Comparison of ENCODE assay signal across 1 cellular context in genomic region chr12:68808388-68809189, GRCh38.
TF ChIP-seq lines count a peak whose summit lies in the region.

No MANE protein-coding gene starts in this region.

TF ChIP-seq in HEK293, 187 proteins besides CTCF, POLR2A, EP300 and RAD21 (continued from another document and continues in another):
- TF ChIP-seq ZNF280C (tag by site-specific recombination; IDR thresholded peaks at IDR 0.05), result no peak
- TF ChIP-seq PRDM1 (tag by site-specific recombination; IDR thresholded peaks at IDR 0.05), result 0 out of 2 replicates have a peak, but pooled peaks have one; percentile 49
- peak; percentile 48; the same call in 1 of the 2 replicates for TF ChIP-seq YY1 (tag by site-specific recombination; IDR thresholded peaks at IDR 0.05)
- TF ChIP-seq GLI2 (tag by site-specific recombination; IDR thresholded peaks at IDR 0.05; ENCODE audit: borderline replicate concordance, low read depth), result peak; percentile 71; the same call in 1 of the 2 replicates
- TF ChIP-seq ZNF843 (tag by site-specific recombination; IDR thresholded peaks at IDR 0.05), result peak; percentile 96
- peak; percentile 53; the same call in 1 of the 2 replicates for TF ChIP-seq ZNF10 (tag by site-specific recombination; IDR thresholded peaks at IDR 0.05)
- peak; percentile 70 for TF ChIP-seq SP3 (tag by site-specific recombination; IDR thresholded peaks at IDR 0.05)
- no peak for TF ChIP-seq ZNF202 (tag by site-specific recombination; IDR thresholded peaks at IDR 0.05; ENCODE audit: borderline replicate concordance)
- peak; percentile 84; the same call in 1 of the 2 replicates for TF ChIP-seq ZBTB7A (tag by site-specific recombination; IDR thresholded peaks at IDR 0.05; ENCODE audit: low read depth)
- peak; percentile 67; the same call in 1 of the 2 replicates for TF ChIP-seq ZNF449 (tag by site-specific recombination; IDR thresholded peaks at IDR 0.05)
- no peak for TF ChIP-seq SETDB1 (IDR thresholded peaks at IDR 0.05; ENCODE audit: insufficient read length, low read length)
- TF ChIP-seq ZNF341 (tag by site-specific recombination; IDR thresholded peaks at IDR 0.05; ENCODE audit: low read depth), result peak; percentile 29
- peak; percentile 4; the same call in 1 of the 2 replicates for TF ChIP-seq ZBTB20 (tag by site-specific recombination; IDR thresholded peaks at IDR 0.05)
- TF ChIP-seq SCRT1 (tag by site-specific recombination; IDR thresholded peaks at IDR 0.05; ENCODE audit: borderline replicate concordance), result peak; percentile 83
- 0 out of 2 replicates have a peak, but pooled peaks have one; percentile 75 for TF ChIP-seq ZNF785 (tag by site-specific recombination; IDR thresholded peaks at IDR 0.05)
- TF ChIP-seq HOXA7 (CRISPR knock-in tag; IDR thresholded peaks at IDR 0.05; ENCODE audit: borderline replicate concordance), result no peak
- TF ChIP-seq, protein P1, sequence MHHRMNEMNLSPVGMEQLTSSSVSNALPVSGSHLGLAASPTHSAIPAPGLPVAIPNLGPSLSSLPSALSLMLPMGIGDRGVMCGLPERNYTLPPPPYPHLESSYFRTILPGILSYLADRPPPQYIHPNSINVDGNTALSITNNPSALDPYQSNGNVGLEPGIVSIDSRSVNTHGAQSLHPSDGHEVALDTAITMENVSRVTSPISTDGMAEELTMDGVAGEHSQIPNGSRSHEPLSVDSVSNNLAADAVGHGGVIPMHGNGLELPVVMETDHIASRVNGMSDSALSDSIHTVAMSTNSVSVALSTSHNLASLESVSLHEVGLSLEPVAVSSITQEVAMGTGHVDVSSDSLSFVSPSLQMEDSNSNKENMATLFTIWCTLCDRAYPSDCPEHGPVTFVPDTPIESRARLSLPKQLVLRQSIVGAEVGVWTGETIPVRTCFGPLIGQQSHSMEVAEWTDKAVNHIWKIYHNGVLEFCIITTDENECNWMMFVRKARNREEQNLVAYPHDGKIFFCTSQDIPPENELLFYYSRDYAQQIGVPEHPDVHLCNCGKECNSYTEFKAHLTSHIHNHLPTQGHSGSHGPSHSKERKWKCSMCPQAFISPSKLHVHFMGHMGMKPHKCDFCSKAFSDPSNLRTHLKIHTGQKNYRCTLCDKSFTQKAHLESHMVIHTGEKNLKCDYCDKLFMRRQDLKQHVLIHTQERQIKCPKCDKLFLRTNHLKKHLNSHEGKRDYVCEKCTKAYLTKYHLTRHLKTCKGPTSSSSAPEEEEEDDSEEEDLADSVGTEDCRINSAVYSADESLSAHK (tag by site-specific recombination; IDR thresholded peaks at IDR 0.05), result peak; percentile 90
- peak; percentile 96; the same call in 1 of the 2 replicates for TF ChIP-seq BCL11A (tag by site-specific recombination; IDR thresholded peaks at IDR 0.05; ENCODE audit: low read depth)
- TF ChIP-seq, protein P2, sequence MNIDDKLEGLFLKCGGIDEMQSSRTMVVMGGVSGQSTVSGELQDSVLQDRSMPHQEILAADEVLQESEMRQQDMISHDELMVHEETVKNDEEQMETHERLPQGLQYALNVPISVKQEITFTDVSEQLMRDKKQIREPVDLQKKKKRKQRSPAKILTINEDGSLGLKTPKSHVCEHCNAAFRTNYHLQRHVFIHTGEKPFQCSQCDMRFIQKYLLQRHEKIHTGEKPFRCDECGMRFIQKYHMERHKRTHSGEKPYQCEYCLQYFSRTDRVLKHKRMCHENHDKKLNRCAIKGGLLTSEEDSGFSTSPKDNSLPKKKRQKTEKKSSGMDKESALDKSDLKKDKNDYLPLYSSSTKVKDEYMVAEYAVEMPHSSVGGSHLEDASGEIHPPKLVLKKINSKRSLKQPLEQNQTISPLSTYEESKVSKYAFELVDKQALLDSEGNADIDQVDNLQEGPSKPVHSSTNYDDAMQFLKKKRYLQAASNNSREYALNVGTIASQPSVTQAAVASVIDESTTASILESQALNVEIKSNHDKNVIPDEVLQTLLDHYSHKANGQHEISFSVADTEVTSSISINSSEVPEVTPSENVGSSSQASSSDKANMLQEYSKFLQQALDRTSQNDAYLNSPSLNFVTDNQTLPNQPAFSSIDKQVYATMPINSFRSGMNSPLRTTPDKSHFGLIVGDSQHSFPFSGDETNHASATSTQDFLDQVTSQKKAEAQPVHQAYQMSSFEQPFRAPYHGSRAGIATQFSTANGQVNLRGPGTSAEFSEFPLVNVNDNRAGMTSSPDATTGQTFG (tag by site-specific recombination; IDR thresholded peaks at IDR 0.05; ENCODE audit: borderline replicate concordance), result no peak
- peak; percentile 79; the same call in 1 of the 2 replicates for TF ChIP-seq ZBTB21 (tag by site-specific recombination; IDR thresholded peaks at IDR 0.05)
- TF ChIP-seq KLF10 (tag by site-specific recombination; IDR thresholded peaks at IDR 0.05), result peak; percentile 97
- TF ChIP-seq ZNF274 (IDR thresholded peaks at IDR 0.05; ENCODE audit: low read length), result no peak
- TF ChIP-seq ZNF274 (tag by site-specific recombination; IDR thresholded peaks at IDR 0.05; ENCODE audit: borderline replicate concordance), result no peak
- no peak for TF ChIP-seq ZNF707 (tag by site-specific recombination; IDR thresholded peaks at IDR 0.05)
- TF ChIP-seq ZNF639 (tag by site-specific recombination; IDR thresholded peaks at IDR 0.05), result peak; percentile 95
- TF ChIP-seq PATZ1 (tag by site-specific recombination; IDR thresholded peaks at IDR 0.05), result peak; percentile 96
- peak; percentile 15; the same call in 1 of the 2 replicates for TF ChIP-seq ZNF596 (tag by site-specific recombination; IDR thresholded peaks at IDR 0.05)
- peak; percentile 94 for TF ChIP-seq ZXDB (tag by site-specific recombination; IDR thresholded peaks at IDR 0.05)
- peak; percentile 70; the same call in 1 of the 2 replicates for TF ChIP-seq ZFP37 (tag by site-specific recombination; IDR thresholded peaks at IDR 0.05)
- no peak for TF ChIP-seq ZNF701 (tag by site-specific recombination; IDR thresholded peaks at IDR 0.05)
- TF ChIP-seq SALL2 (tag by site-specific recombination; IDR thresholded peaks at IDR 0.05; ENCODE audit: borderline replicate concordance), result no peak
- TF ChIP-seq KLF1 (tag by site-specific recombination; IDR thresholded peaks at IDR 0.05), result peak; percentile 74
- peak; percentile 85; the same call in 1 of the 2 replicates for TF ChIP-seq ZNF391 (tag by site-specific recombination; IDR thresholded peaks at IDR 0.05; ENCODE audit: borderline replicate concordance, low read depth)
- TF ChIP-seq AEBP2 (tag by site-specific recombination; IDR thresholded peaks at IDR 0.05; ENCODE audit: borderline replicate concordance), result peak; percentile 1; the same call in 1 of the 2 replicates
- TF ChIP-seq ZNF624 (tag by site-specific recombination; IDR thresholded peaks at IDR 0.05), result 0 out of 2 replicates have a peak, but pooled peaks have one; percentile 33
- peak; percentile 94 for TF ChIP-seq SP7 (tag by site-specific recombination; IDR thresholded peaks at IDR 0.05)
- peak; percentile 62; the same call in 1 of the 2 replicates for TF ChIP-seq ZBTB6 (tag by site-specific recombination; IDR thresholded peaks at IDR 0.05)
- peak; percentile 82 for TF ChIP-seq HOXD13 (CRISPR knock-in tag; IDR thresholded peaks at IDR 0.05; ENCODE audit: borderline replicate concordance)
- peak; percentile 62 for TF ChIP-seq ZNF792 (tag by site-specific recombination; IDR thresholded peaks at IDR 0.05)
- no peak for TF ChIP-seq ZNF174 (tag by site-specific recombination; IDR thresholded peaks at IDR 0.05)
- peak; percentile 71; the same call in 1 of the 2 replicates for TF ChIP-seq OVOL3 (tag by site-specific recombination; IDR thresholded peaks at IDR 0.05)
- peak; percentile 86 for TF ChIP-seq ZFHX2 (tag by site-specific recombination; conservative IDR thresholded peaks at IDR 0.05)
- TF ChIP-seq, protein P3, sequence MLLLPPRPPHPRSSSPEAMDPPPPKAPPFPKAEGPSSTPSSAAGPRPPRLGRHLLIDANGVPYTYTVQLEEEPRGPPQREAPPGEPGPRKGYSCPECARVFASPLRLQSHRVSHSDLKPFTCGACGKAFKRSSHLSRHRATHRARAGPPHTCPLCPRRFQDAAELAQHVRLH (tag by site-specific recombination; IDR thresholded peaks at IDR 0.05), result peak; percentile 83
- TF ChIP-seq ZNF302 (tag by site-specific recombination; IDR thresholded peaks at IDR 0.05; ENCODE audit: low read depth), result peak; percentile 35; the same call in 1 of the 2 replicates
- TF ChIP-seq ZNF366 (tag by site-specific recombination; conservative IDR thresholded peaks at IDR 0.05), result peak; percentile 90
